Comparison of ENCODE assay signal across 8 cellular contexts in genomic region chr3:197736010-197736490, GRCh38. TPM values are rescaled to one million over a fixed set of nuclear protein-coding genes. Genes with fewer than 3 reads are reported as not detected.
DNase-seq lines count a peak whose midpoint lies in the region; ATAC-seq and TF ChIP-seq lines count a peak whose summit lies in the region.

No MANE protein-coding gene starts in this region.

- CTCF ChIA-PET in CD4-positive, alpha-beta memory T cell (lab: Charles Lee; ENCODE audit: partially characterized antibody), result interaction anchor here (1.3 kb wide), 1 partner anchor 24 kb away, joined by 5 read pairs; no protein-coding TSS in a partner anchor

- WGBS in right lobe of liver (ENCODE audit: insufficient coverage, low coverage, low lambda C conversion rate, missing lambda C conversion rate), result under 1% methylated on average over 17 of the region's 17 CpGs

- no peaks in the 10 kb centered on the region for H3K27me3 Mint-ChIP-seq in CD4-positive, alpha-beta memory T cell

- no peaks in the 10 kb centered on the region for H3K36me3 ChIP-seq in CD4-positive, alpha-beta memory T cell (ENCODE audit: insufficient read depth, low read length)
- H3K36me3 ChIP-seq in right lobe of liver, result no peaks in the 10 kb centered on the region

- POLR2A ChIA-PET in CD4-positive, alpha-beta memory T cell (lab: Charles Lee; ENCODE audit: partially characterized antibody), result interaction anchor here (0.6 to 4.4 kb wide), 8 partner anchors 11 to 137 kb away, joined by 3 to 78 read pairs (median 4); partner anchors contain the start of genes FYTTD1 and LRCH3

- peak; percentile 18 for ATAC-seq in HG03039 (IDR thresholded peaks at IDR 0.05; ENCODE audit: unreplicated experiment)
- peak; percentile 2 to 14 (median 10) for ATAC-seq in right lobe of liver

- peak overlapping the region; percentile 91 to 99 (median 98) for H3K4me3 Mint-ChIP-seq in CD4-positive, alpha-beta memory T cell

- intact Hi-C loops in CD4-positive, alpha-beta memory T cell (cut with micrococcal nuclease), result loop anchor here (1.0 to 2.0 kb wide), 3 partner anchors 13 to 181 kb away; partner anchors contain the start of genes BDH1 and FYTTD1
- intact Hi-C loops in right lobe of liver (cut with DNase I), result no loop called here

- peak overlapping the region; percentile 80 for H3K27ac ChIP-seq in CD4-positive, alpha-beta memory T cell (ENCODE audit: low read depth, low read length)
- H3K27ac ChIP-seq in right lobe of liver, result peak overlapping the region; percentile 40 to 76 (median 73)

- no peak for TF ChIP-seq POLR2A in right lobe of liver (IDR thresholded peaks at IDR 0.05)

- peak; percentile 35 to 52 (median 37) for DNase-seq in CD4-positive, alpha-beta memory T cell
- DNase-seq in choroid plexus epithelial cell (ENCODE audit: low read depth) (peak; percentile 10), right lobe of liver (peak in 1 of 3 donors; percentile 30), NCI-H226 (no peak), SKM-1 treated with dmso at 0.1 percent for 144 hours (lab: John Stamatoyannopoulos, UW; ENCODE audit: unreplicated experiment) (no peak)
- peak; percentile 32 for DNase-seq in stimulated activated CD8-positive, alpha-beta memory T cell treated with anti-CD3 and anti-CD28 coated beads, Interleukin-4, amount 100 ng/mL, for 24 hours (ENCODE audit: low read depth)

- H3K4me1 Mint-ChIP-seq in CD4-positive, alpha-beta memory T cell, result peaks cover 24 to 48% (median 32%) of the 10 kb centered on the region in 4 donors

- peaks cover 33% of the 10 kb centered on the region for H3K4me1 ChIP-seq in CD4-positive, alpha-beta memory T cell (ENCODE audit: insufficient read depth, low read length)
- H3K4me1 ChIP-seq in right lobe of liver, result peaks cover 0 to 17% (median 0%) of the 10 kb centered on the region in 4 donors

- H3K4me3 ChIP-seq in CD4-positive, alpha-beta memory T cell (ENCODE audit: low read length in 2 of 2), result peak overlapping the region; percentile 61 to 87
- peak overlapping the region; percentile 87 for H3K4me3 ChIP-seq in WI38 (ENCODE audit: low read depth, low read length)
- H3K4me3 ChIP-seq in choroid plexus epithelial cell (ENCODE audit: low read depth, low read length), result peak overlapping the region; percentile 92
- H3K4me3 ChIP-seq in right lobe of liver, result peak overlapping the region; percentile 83 to 93 (median 92)

- peak overlapping the region; percentile 89 to 99 (median 98) for H3K27ac Mint-ChIP-seq in CD4-positive, alpha-beta memory T cell

- no peak for TF ChIP-seq CTCF in WI38 (IDR thresholded peaks at IDR 0.05; ENCODE audit: low read depth, low read length)
- TF ChIP-seq CTCF in choroid plexus epithelial cell (conservative IDR thresholded peaks at IDR 0.05; ENCODE audit: low read depth, low read length), result no peak
- no peak for TF ChIP-seq CTCF in right lobe of liver (IDR thresholded peaks at IDR 0.05)

- peaks cover 4 to 14% of the 10 kb centered on the region in 2 donors for H3K36me3 Mint-ChIP-seq in CD4-positive, alpha-beta memory T cell

- no peaks in the 10 kb centered on the region for H3K9me3 Mint-ChIP-seq in CD4-positive, alpha-beta memory T cell

- H3K9me3 ChIP-seq in CD4-positive, alpha-beta memory T cell (ENCODE audit: control insufficient read depth in 1 of 2, low read length in 2 of 2), result no peaks in the 10 kb centered on the region
- no peaks in the 10 kb centered on the region for H3K9me3 ChIP-seq in right lobe of liver

- H3K27me3 ChIP-seq in CD4-positive, alpha-beta memory T cell (ENCODE audit: insufficient read depth, low read length), result no peaks in the 10 kb centered on the region
- no peaks in the 10 kb centered on the region for H3K27me3 ChIP-seq in right lobe of liver

RNA-seq across cellular contexts. Expression of gene RUBCN, which starts 0.7 kb away (rescaled TPM):
- total RNA-seq in CD4-positive, alpha-beta memory T cell, result 10 to 100 TPM; 64.0 to 69.6 TPM
- 10 to 100 TPM; 13.2 to 26.5 TPM for polyA plus RNA-seq in CD4-positive, alpha-beta memory T cell
- 10 to 100 TPM in 2 of 6 experiments, 1 to 10 TPM in 4; 6.4 to 19.4 (median 7.7) TPM for total RNA-seq in right lobe of liver

RNA-seq across cellular contexts. Expression of gene FYTTD1, which starts 13.6 kb away (rescaled TPM):
- total RNA-seq in CD4-positive, alpha-beta memory T cell, result 10 to 100 TPM; 60.0 to 60.2 TPM
- 100 to 1,000 TPM in 1 of 2 donors, 10 to 100 TPM in 1; 98.6 to 120 TPM for polyA plus RNA-seq in CD4-positive, alpha-beta memory T cell
- total RNA-seq in right lobe of liver, result 10 to 100 TPM; 20.2 to 33.4 (median 23.9) TPM

RNA-seq across cellular contexts. Expression of gene LRCH3, which starts 55.0 kb away (rescaled TPM):
- 10 to 100 TPM; 76.0 to 87.7 TPM for total RNA-seq in CD4-positive, alpha-beta memory T cell
- polyA plus RNA-seq in CD4-positive, alpha-beta memory T cell, result 10 to 100 TPM in 1 of 2 donors, 1 to 10 TPM in 1; 7.4 to 21.5 TPM
- 10 to 100 TPM; 18.8 to 24.2 (median 21.8) TPM for total RNA-seq in right lobe of liver

Comparison
In these comparisons a context has a peak if more than half of its experiments do, and no peak if none do; other contexts are left out.
1. DNase-seq: peak in CD4-positive, alpha-beta memory T cell (5 of 5), choroid plexus epithelial cell (single experiment) and stimulated activated CD8-positive, alpha-beta memory T cell treated with anti-CD3 and anti-CD28 coated beads, Interleukin-4, amount 100 ng/mL, for 24 hours (single experiment); none in NCI-H226 (single experiment) and SKM-1 treated with dmso at 0.1 percent for 144 hours (single experiment).
2. Peak in every context shown above with its lines, with median percentiles within 50 percentile points of each other: H3K4me3 ChIP-seq.